In genomic region chr5:96344678-96345612, GRCh38 we compare ENCODE assay signal across 8 cellular contexts.
DNase-seq lines count a peak whose midpoint lies in the region; ATAC-seq, FAIRE-seq and TF ChIP-seq lines count a peak whose summit lies in the region.

No MANE protein-coding gene starts in this region.

- H2AFZ ChIP-seq in OCI-LY3 (ENCODE audit: low read depth, low read length), result no peak overlapping the region

- DNase-seq in Right ventricle myocardium inferior (ENCODE audit: missing footprints) (no peak), cardiac septum (ENCODE audit: low spot score) (no peak), cerebellum (ENCODE audit: low spot score) (peak; percentile 45), left lung (no peak), urothelium cell line (ENCODE audit: low spot score) (peak; percentile 46)
- DNase-seq in Jurkat, Clone E6-1 (ENCODE audit: low read depth, low spot score), result peak; percentile 64

- H3K4me2 ChIP-seq in OCI-LY3 (ENCODE audit: low read length), result peak overlapping the region; percentile 46

- no peaks in the 10 kb centered on the region for H3K79me2 ChIP-seq in OCI-LY3 (ENCODE audit: low read length)

- TF ChIP-seq CTCF in OCI-LY3 (IDR thresholded peaks at IDR 0.05; ENCODE audit: low read depth, low read length) (peak; percentile 65), left lung (IDR thresholded peaks at IDR 0.05) (peak; percentile 29 to 35)

- intact Hi-C loops in Right ventricle myocardium inferior (cut with DNase I) (loop anchor here (2.0 to 10.0 kb wide), 2 partner anchors 256 to 400 kb away; no protein-coding TSS in a partner anchor), cardiac septum (cut with DNase I) (loop anchor here (10.0 kb wide), 2 partner anchors 400 to 820 kb away; no protein-coding TSS in a partner anchor), left lung (cut with DNase I) (loop anchor here in 1 of 2 donors (5.0 kb wide), 1 partner anchor 257 kb away; no protein-coding TSS in a partner anchor)

- H3K4me3 ChIP-seq in Jurkat, Clone E6-1 (ENCODE audit: low read length), result no peak overlapping the region
- no peak overlapping the region for H3K4me3 ChIP-seq in OCI-LY3 (ENCODE audit: low read length)
- no peak overlapping the region for H3K4me3 ChIP-seq in left lung

- peak; percentile 27 for FAIRE-seq in urothelium cell line (lab: Jason Lieb, UNC)

- no peaks in the 10 kb centered on the region for H3K9me3 ChIP-seq in OCI-LY3 (ENCODE audit: insufficient read depth, low read length)
- H3K9me3 ChIP-seq in left lung, result no peaks in the 10 kb centered on the region

- H4K20me1 ChIP-seq in OCI-LY3 (ENCODE audit: insufficient read depth, low read length), result no peaks in the 10 kb centered on the region

- H3K27ac ChIP-seq in OCI-LY3 (ENCODE audit: low read length) (no peak overlapping the region), left lung (no peak overlapping the region)

- peaks cover 7% of the 10 kb centered on the region for H3K4me1 ChIP-seq in OCI-LY3 (ENCODE audit: low read length)
- H3K4me1 ChIP-seq in left lung, result peaks cover 0 to 6% of the 10 kb centered on the region in 2 donors

- ATAC-seq in Right ventricle myocardium inferior (peak; percentile 87), GM21737 (IDR thresholded peaks at IDR 0.05; ENCODE audit: unreplicated experiment) (peak; percentile 83), left lung (peak; percentile 97)

- no peak overlapping the region for H3K9ac ChIP-seq in OCI-LY3 (ENCODE audit: low read length)

- no peaks in the 10 kb centered on the region for H3K27me3 ChIP-seq in OCI-LY3 (ENCODE audit: low read depth, low read length)
- no peaks in the 10 kb centered on the region for H3K27me3 ChIP-seq in left lung

- H3K36me3 ChIP-seq in OCI-LY3 (replicated peaks; ENCODE audit: low read depth, low read length) (no peaks in the 10 kb centered on the region), left lung (no peaks in the 10 kb centered on the region)

Comparison
In these comparisons a context has a peak if more than half of its experiments do, and no peak if none do; other contexts are left out.
1. DNase-seq: peak in Jurkat, Clone E6-1 (single experiment), cerebellum (single experiment) and urothelium cell line (single experiment); none in Right ventricle myocardium inferior (single experiment), cardiac septum (single experiment) and left lung (0 of 2).
2. Peak in every context shown above with its lines, with median percentiles within 50 percentile points of each other: ATAC-seq.